In the genomic region with DNA sequence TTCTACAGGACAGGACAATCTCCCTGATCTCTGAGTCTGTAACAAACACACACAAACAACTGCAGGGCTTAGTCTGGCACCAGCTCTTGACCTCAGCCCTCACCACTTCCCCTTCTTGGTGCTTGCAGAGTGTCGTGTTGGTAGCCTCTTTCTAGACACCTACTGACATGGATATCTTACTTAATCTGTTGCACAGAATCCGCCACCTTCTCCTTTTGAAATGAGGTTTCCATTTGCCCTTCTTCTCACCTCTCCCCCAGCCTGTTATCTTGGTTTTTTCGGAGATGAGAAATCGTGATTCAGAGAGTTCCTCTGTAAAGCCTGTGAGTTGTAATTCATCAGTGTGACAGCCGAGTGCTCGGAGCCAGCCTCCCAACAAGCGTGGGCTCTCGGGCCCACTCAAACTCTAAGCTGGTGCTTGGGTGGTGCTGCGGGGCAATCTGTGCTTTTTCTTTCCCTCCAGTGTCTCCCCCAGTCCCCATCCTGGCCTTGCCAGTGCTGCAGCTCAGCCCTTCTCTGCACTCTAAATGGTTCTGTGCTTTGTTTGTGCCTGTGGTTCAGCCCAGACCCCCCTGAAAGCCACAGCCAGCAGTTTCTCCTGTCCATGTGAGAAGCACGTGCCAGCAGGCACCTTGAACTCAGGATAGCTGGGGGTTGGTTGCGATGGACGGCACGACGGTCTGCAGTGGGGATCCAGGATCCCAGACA, we compare ENCODE assay signal across 1 cellular context.
TF ChIP-seq lines count a peak whose summit lies in the region.

No MANE protein-coding gene starts in this region.

TF ChIP-seq in HepG2, 621 proteins besides CTCF, POLR2A, EP300 and RAD21 (continued from another document and continues in another):
- TF ChIP-seq, protein P1, sequence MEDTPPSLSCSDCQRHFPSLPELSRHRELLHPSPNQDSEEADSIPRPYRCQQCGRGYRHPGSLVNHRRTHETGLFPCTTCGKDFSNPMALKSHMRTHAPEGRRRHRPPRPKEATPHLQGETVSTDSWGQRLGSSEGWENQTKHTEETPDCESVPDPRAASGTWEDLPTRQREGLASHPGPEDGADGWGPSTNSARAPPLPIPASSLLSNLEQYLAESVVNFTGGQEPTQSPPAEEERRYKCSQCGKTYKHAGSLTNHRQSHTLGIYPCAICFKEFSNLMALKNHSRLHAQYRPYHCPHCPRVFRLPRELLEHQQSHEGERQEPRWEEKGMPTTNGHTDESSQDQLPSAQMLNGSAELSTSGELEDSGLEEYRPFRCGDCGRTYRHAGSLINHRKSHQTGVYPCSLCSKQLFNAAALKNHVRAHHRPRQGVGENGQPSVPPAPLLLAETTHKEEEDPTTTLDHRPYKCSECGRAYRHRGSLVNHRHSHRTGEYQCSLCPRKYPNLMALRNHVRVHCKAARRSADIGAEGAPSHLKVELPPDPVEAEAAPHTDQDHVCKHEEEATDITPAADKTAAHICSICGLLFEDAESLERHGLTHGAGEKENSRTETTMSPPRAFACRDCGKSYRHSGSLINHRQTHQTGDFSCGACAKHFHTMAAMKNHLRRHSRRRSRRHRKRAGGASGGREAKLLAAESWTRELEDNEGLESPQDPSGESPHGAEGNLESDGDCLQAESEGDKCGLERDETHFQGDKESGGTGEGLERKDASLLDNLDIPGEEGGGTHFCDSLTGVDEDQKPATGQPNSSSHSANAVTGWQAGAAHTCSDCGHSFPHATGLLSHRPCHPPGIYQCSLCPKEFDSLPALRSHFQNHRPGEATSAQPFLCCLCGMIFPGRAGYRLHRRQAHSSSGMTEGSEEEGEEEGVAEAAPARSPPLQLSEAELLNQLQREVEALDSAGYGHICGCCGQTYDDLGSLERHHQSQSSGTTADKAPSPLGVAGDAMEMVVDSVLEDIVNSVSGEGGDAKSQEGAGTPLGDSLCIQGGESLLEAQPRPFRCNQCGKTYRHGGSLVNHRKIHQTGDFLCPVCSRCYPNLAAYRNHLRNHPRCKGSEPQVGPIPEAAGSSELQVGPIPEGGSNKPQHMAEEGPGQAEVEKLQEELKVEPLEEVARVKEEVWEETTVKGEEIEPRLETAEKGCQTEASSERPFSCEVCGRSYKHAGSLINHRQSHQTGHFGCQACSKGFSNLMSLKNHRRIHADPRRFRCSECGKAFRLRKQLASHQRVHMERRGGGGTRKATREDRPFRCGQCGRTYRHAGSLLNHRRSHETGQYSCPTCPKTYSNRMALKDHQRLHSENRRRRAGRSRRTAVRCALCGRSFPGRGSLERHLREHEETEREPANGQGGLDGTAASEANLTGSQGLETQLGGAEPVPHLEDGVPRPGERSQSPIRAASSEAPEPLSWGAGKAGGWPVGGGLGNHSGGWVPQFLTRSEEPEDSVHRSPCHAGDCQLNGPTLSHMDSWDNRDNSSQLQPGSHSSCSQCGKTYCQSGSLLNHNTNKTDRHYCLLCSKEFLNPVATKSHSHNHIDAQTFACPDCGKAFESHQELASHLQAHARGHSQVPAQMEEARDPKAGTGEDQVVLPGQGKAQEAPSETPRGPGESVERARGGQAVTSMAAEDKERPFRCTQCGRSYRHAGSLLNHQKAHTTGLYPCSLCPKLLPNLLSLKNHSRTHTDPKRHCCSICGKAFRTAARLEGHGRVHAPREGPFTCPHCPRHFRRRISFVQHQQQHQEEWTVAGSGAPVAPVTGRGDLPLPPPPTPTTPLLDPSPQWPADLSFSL (CRISPR knock-in tag; IDR thresholded peaks at IDR 0.05) = peak; percentile 47; the same call in 1 of the 2 replicates
- TF ChIP-seq ZNF546 (CRISPR knock-in tag; conservative IDR thresholded peaks at IDR 0.05) (no peak), IRX3 (CRISPR knock-in tag; IDR thresholded peaks at IDR 0.05; ENCODE audit: borderline replicate concordance, low read depth) (peak; percentile 86; the same call in 1 of the 2 replicates), MTF2 (CRISPR knock-in tag; IDR thresholded peaks at IDR 0.05; ENCODE audit: borderline replicate concordance) (0 out of 2 replicates have a peak, but pooled peaks have one; percentile 59), FOXA1 (IDR thresholded peaks at IDR 0.05) (no peak), FOXA1 (CRISPR knock-in tag; IDR thresholded peaks at IDR 0.05) (no peak), ZNF557 (CRISPR knock-in tag; IDR thresholded peaks at IDR 0.05) (peak; percentile 86; the same call in 1 of the 2 replicates), ZNF446 (CRISPR knock-in tag; IDR thresholded peaks at IDR 0.05) (no peak; the same call in 1 of the 2 replicates), SIN3A (IDR thresholded peaks at IDR 0.05; ENCODE audit: borderline replicate concordance, low read depth, low read length) (no peak), ZNF883 (CRISPR knock-in tag; IDR thresholded peaks at IDR 0.05; ENCODE audit: not compliant biosample characterization) (peak; percentile 70), SNRNP70 (IDR thresholded peaks at IDR 0.05; ENCODE audit: low read depth, low read length) (no peak), SCMH1 (CRISPR knock-in tag; IDR thresholded peaks at IDR 0.05; ENCODE audit: borderline replicate concordance) (no peak), SP2 (CRISPR knock-in tag; IDR thresholded peaks at IDR 0.05) (no peak), PHB2 (IDR thresholded peaks at IDR 0.05; ENCODE audit: partially characterized antibody) (no peak), ZNF777 (CRISPR knock-in tag; IDR thresholded peaks at IDR 0.05) (peak; percentile 59; the same call in 1 of the 2 replicates), LCORL (IDR thresholded peaks at IDR 0.05) (no peak), LCORL (CRISPR knock-in tag; IDR thresholded peaks at IDR 0.05) (0 out of 2 replicates have a peak, but pooled peaks have one; percentile 18), MED1 (CRISPR knock-in tag; IDR thresholded peaks at IDR 0.05) (0 out of 2 replicates have a peak, but pooled peaks have one; percentile 29), ZNF619 (CRISPR knock-in tag; IDR thresholded peaks at IDR 0.05) (no peak), NR1H2 (CRISPR knock-in tag; IDR thresholded peaks at IDR 0.05; ENCODE audit: borderline replicate concordance, low read depth) (no peak), ZNF263 (CRISPR knock-in tag; IDR thresholded peaks at IDR 0.05) (0 out of 2 replicates have a peak, but pooled peaks have one; percentile 27), MEF2D (CRISPR knock-in tag; IDR thresholded peaks at IDR 0.05) (peak; percentile 81; the same call in 1 of the 2 replicates), TAF15 (IDR thresholded peaks at IDR 0.05; ENCODE audit: low read depth, low read length, poor library complexity, severe bottlenecking) (no peak), IRF2 (CRISPR knock-in tag; IDR thresholded peaks at IDR 0.05) (0 out of 2 replicates have a peak, but pooled peaks have one; percentile 21), ZSCAN22 (CRISPR knock-in tag; IDR thresholded peaks at IDR 0.05) (peak; percentile 76), ZNF724P (CRISPR knock-in tag; IDR thresholded peaks at IDR 0.05; ENCODE audit: borderline replicate concordance) (0 out of 2 replicates have a peak, but pooled peaks have one; percentile 3), THAP11 (CRISPR knock-in tag; IDR thresholded peaks at IDR 0.05) (0 out of 2 replicates have a peak, but pooled peaks have one; percentile 22), ZNF572 (CRISPR knock-in tag; IDR thresholded peaks at IDR 0.05) (peak; percentile 79; the same call in 1 of the 2 replicates), TSC22D2 (CRISPR knock-in tag; IDR thresholded peaks at IDR 0.05; ENCODE audit: borderline replicate concordance) (0 out of 2 replicates have a peak, but pooled peaks have one; percentile 44), ZNF501 (CRISPR knock-in tag; IDR thresholded peaks at IDR 0.05) (peak; percentile 77), GABPB1 (CRISPR knock-in tag; IDR thresholded peaks at IDR 0.05) (no peak; the same call in 1 of the 2 replicates), HNRNPLL (IDR thresholded peaks at IDR 0.05; ENCODE audit: low read depth, low read length, poor library complexity, severe bottlenecking) (no peak), HHEX (CRISPR knock-in tag; IDR thresholded peaks at IDR 0.05) (no peak), BRCA1 (CRISPR knock-in tag; IDR thresholded peaks at IDR 0.05) (0 out of 2 replicates have a peak, but pooled peaks have one; percentile 87), HES4 (CRISPR knock-in tag; IDR thresholded peaks at IDR 0.05; ENCODE audit: borderline replicate concordance) (peak; percentile 97)
- TF ChIP-seq, protein P2, sequence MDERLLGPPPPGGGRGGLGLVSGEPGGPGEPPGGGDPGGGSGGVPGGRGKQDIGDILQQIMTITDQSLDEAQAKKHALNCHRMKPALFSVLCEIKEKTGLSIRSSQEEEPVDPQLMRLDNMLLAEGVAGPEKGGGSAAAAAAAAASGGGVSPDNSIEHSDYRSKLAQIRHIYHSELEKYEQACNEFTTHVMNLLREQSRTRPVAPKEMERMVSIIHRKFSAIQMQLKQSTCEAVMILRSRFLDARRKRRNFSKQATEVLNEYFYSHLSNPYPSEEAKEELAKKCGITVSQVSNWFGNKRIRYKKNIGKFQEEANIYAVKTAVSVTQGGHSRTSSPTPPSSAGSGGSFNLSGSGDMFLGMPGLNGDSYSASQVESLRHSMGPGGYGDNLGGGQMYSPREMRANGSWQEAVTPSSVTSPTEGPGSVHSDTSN (CRISPR knock-in tag; IDR thresholded peaks at IDR 0.05) = no peak
- TF ChIP-seq, protein P3, sequence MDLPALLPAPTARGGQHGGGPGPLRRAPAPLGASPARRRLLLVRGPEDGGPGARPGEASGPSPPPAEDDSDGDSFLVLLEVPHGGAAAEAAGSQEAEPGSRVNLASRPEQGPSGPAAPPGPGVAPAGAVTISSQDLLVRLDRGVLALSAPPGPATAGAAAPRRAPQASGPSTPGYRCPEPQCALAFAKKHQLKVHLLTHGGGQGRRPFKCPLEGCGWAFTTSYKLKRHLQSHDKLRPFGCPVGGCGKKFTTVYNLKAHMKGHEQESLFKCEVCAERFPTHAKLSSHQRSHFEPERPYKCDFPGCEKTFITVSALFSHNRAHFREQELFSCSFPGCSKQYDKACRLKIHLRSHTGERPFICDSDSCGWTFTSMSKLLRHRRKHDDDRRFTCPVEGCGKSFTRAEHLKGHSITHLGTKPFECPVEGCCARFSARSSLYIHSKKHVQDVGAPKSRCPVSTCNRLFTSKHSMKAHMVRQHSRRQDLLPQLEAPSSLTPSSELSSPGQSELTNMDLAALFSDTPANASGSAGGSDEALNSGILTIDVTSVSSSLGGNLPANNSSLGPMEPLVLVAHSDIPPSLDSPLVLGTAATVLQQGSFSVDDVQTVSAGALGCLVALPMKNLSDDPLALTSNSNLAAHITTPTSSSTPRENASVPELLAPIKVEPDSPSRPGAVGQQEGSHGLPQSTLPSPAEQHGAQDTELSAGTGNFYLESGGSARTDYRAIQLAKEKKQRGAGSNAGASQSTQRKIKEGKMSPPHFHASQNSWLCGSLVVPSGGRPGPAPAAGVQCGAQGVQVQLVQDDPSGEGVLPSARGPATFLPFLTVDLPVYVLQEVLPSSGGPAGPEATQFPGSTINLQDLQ (CRISPR knock-in tag; IDR thresholded peaks at IDR 0.05) = no peak; the same call in 1 of the 2 replicates
- TF ChIP-seq, protein P4, sequence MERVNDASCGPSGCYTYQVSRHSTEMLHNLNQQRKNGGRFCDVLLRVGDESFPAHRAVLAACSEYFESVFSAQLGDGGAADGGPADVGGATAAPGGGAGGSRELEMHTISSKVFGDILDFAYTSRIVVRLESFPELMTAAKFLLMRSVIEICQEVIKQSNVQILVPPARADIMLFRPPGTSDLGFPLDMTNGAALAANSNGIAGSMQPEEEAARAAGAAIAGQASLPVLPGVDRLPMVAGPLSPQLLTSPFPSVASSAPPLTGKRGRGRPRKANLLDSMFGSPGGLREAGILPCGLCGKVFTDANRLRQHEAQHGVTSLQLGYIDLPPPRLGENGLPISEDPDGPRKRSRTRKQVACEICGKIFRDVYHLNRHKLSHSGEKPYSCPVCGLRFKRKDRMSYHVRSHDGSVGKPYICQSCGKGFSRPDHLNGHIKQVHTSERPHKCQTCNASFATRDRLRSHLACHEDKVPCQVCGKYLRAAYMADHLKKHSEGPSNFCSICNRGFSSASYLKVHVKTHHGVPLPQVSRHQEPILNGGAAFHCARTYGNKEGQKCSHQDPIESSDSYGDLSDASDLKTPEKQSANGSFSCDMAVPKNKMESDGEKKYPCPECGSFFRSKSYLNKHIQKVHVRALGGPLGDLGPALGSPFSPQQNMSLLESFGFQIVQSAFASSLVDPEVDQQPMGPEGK (CRISPR knock-in tag; IDR thresholded peaks at IDR 0.05) = no peak
- TF ChIP-seq, protein P5, sequence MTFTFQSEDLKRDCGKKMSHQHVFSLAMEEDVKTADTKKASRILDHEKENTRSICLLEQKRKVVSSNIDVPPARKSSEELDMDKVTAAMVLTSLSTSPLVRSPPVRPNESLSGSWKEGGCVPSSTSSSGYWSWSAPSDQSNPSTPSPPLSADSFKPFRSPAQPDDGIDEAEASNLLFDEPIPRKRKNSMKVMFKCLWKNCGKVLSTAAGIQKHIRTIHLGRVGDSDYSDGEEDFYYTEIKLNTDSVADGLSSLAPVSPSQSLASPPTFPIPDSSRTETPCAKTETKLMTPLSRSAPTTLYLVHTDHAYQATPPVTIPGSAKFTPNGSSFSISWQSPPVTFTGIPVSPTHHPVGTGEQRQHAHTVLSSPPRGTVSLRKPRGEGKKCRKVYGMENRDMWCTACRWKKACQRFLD (CRISPR knock-in tag; IDR thresholded peaks at IDR 0.05; ENCODE audit: borderline replicate concordance) = 0 out of 2 replicates have a peak, but pooled peaks have one; percentile 89
- TF ChIP-seq, protein P6, sequence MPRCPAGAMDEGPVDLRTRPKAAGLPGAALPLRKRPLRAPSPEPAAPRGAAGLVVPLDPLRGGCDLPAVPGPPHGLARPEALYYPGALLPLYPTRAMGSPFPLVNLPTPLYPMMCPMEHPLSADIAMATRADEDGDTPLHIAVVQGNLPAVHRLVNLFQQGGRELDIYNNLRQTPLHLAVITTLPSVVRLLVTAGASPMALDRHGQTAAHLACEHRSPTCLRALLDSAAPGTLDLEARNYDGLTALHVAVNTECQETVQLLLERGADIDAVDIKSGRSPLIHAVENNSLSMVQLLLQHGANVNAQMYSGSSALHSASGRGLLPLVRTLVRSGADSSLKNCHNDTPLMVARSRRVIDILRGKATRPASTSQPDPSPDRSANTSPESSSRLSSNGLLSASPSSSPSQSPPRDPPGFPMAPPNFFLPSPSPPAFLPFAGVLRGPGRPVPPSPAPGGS (CRISPR knock-in tag; IDR thresholded peaks at IDR 0.05) = peak; percentile 77; the same call in 1 of the 2 replicates
- TF ChIP-seq, protein P7, sequence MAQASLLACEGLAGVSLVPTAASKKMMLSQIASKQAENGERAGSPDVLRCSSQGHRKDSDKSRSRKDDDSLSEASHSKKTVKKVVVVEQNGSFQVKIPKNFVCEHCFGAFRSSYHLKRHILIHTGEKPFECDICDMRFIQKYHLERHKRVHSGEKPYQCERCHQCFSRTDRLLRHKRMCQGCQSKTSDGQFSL (CRISPR knock-in tag; IDR thresholded peaks at IDR 0.05) = no peak
- TF ChIP-seq, protein P8, sequence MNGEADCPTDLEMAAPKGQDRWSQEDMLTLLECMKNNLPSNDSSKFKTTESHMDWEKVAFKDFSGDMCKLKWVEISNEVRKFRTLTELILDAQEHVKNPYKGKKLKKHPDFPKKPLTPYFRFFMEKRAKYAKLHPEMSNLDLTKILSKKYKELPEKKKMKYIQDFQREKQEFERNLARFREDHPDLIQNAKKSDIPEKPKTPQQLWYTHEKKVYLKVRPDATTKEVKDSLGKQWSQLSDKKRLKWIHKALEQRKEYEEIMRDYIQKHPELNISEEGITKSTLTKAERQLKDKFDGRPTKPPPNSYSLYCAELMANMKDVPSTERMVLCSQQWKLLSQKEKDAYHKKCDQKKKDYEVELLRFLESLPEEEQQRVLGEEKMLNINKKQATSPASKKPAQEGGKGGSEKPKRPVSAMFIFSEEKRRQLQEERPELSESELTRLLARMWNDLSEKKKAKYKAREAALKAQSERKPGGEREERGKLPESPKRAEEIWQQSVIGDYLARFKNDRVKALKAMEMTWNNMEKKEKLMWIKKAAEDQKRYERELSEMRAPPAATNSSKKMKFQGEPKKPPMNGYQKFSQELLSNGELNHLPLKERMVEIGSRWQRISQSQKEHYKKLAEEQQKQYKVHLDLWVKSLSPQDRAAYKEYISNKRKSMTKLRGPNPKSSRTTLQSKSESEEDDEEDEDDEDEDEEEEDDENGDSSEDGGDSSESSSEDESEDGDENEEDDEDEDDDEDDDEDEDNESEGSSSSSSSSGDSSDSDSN (CRISPR knock-in tag; IDR thresholded peaks at IDR 0.05) = peak; percentile 60; the same call in 1 of the 2 replicates
